In genomic region chr10:73263948-73264347, GRCh38 we compare ENCODE assay signal across 10 cellular contexts. TPM values are rescaled to one million over a fixed set of nuclear protein-coding genes. Genes with fewer than 3 reads are reported as not detected.
DNase-seq lines count a peak whose midpoint lies in the region; ATAC-seq, FAIRE-seq and TF ChIP-seq lines count a peak whose summit lies in the region.
"Had no signal": no experiment of that assay in that cellular context is flagged by ENCODE, and none has a peak within 500 bp of the region (broad histone marks: within the 10 kb centered on the region; RNA-seq: fewer than 3 reads in every experiment).

No MANE protein-coding gene starts in this region.

- H3K9me3 ChIP-seq in gastrocnemius medialis (no peaks in the 10 kb centered on the region), vagina (no peaks in the 10 kb centered on the region)

- peak; percentile 3 for DNase-seq in DMS79 treated with DMSO at 0.1 percent for 48 hours (lab: John Stamatoyannopoulos, UW)
- no peak for DNase-seq in DMS79 (lab: John Stamatoyannopoulos, UW)
- DNase-seq in NB4 (ENCODE audit: low read depth), result peak; percentile 50
- no peak for DNase-seq in gastrocnemius medialis
- no peak for DNase-seq in vagina (ENCODE audit: extremely low spot score in 2 of 2)
- DNase-seq in NCI-H1092 treated with DMSO at 0.1 percent for 48 hours (lab: John Stamatoyannopoulos, UW), result no peak
- DNase-seq: NCI-H2107 had no signal

- H3K4me3 ChIP-seq in NB4 (ENCODE audit: low read depth, low read length) (no peak overlapping the region), gastrocnemius medialis (no peak overlapping the region), vagina (no peak overlapping the region)
- H3K4me3 ChIP-seq: BLaER1 treated with 17β-estradiol and CSF1 and Interleukin-3, amounts not matched to agents 10 nM and 100 nM had no signal

- H3K36me3 ChIP-seq in gastrocnemius medialis, result no peaks in the 10 kb centered on the region
- no peaks in the 10 kb centered on the region for H3K36me3 ChIP-seq in vagina

- TF ChIP-seq POLR2A in NB4 (IDR thresholded peaks at IDR 0.05; ENCODE audit: extremely low read depth, insufficient read length) (no peak), gastrocnemius medialis (IDR thresholded peaks at IDR 0.05) (no peak), vagina (IDR thresholded peaks at IDR 0.05) (no peak)

- H3K27me3 ChIP-seq in gastrocnemius medialis (no peaks in the 10 kb centered on the region), vagina (no peaks in the 10 kb centered on the region)
- H3K27me3 ChIP-seq: BLaER1 treated with 17β-estradiol and CSF1 and Interleukin-3, amounts not matched to agents 10 nM and 100 nM had no signal

- intact Hi-C loops in gastrocnemius medialis (cut with DNase I; ENCODE audit: low total_unique reads) (loop anchor here (10.0 kb wide), 1 partner anchor 381 kb away; the partner anchor contains the start of gene MYOZ1), vagina (cut with DNase I) (no loop called here)

- FAIRE-seq in endometrium (lab: Jason Lieb, UNC), result peak; percentile 82

- TF ChIP-seq CTCF in NB4 (IDR thresholded peaks at IDR 0.05; ENCODE audit: low read depth, low read length) (peak; percentile 40), gastrocnemius medialis (IDR thresholded peaks at IDR 0.05 in 4 of 5, conservative IDR thresholded peaks at IDR 0.05 in 1 of 5) (peak in 4 of 5 experiments; percentile 16 to 46 (median 30)), vagina (IDR thresholded peaks at IDR 0.05) (peak in 1 of 3 experiments; percentile 21)

- H3K4me1 ChIP-seq in gastrocnemius medialis, result no peaks in the 10 kb centered on the region
- H3K4me1 ChIP-seq in vagina, result no peaks in the 10 kb centered on the region

- ATAC-seq in gastrocnemius medialis (no peak), GM21576 (IDR thresholded peaks at IDR 0.05; ENCODE audit: unreplicated experiment) (no peak)

- in situ Hi-C loops in gastrocnemius medialis (cut with MboI; ENCODE audit: low sequenced_read_pairs in 4 of 4), result loop anchor here in 1 of 4 donors (25.0 kb wide), 1 partner anchor 373 kb away; the partner anchor contains the start of gene MYOZ1

- H3K27ac ChIP-seq in gastrocnemius medialis, result no peak overlapping the region
- H3K27ac ChIP-seq in vagina, result no peak overlapping the region
- H3K27ac ChIP-seq: BLaER1 treated with 17β-estradiol and CSF1 and Interleukin-3, amounts not matched to agents 10 nM and 100 nM had no signal

RNA-seq across cellular contexts. Expression of gene MRPS16, which starts 11.5 kb away (rescaled TPM):
- total RNA-seq in gastrocnemius medialis (100 to 1,000 TPM in 1 of 4 donors, 10 to 100 TPM in 3; 73.2 to 104 (median 79.6) TPM), vagina (31.9 TPM)

RNA-seq across cellular contexts. Expression of gene DNAJC9, which starts 16.9 kb away (rescaled TPM):
- total RNA-seq in gastrocnemius medialis (10 to 100 TPM in 1 of 4 donors, 1 to 10 TPM in 3; 7.2 to 10.0 (median 8.9) TPM), vagina (16.2 TPM)

Comparison
In these comparisons a context has a peak if more than half of its experiments do, and no peak if none do; other contexts are left out.
1. DNase-seq: peak in DMS79 treated with DMSO at 0.1 percent for 48 hours (single experiment) and NB4 (single experiment); none in DMS79 (single experiment), gastrocnemius medialis (0 of 2), vagina (0 of 2) and NCI-H1092 treated with DMSO at 0.1 percent for 48 hours (single experiment).